Comparison of ENCODE assay signal across 8 cellular contexts in the genomic region with DNA sequence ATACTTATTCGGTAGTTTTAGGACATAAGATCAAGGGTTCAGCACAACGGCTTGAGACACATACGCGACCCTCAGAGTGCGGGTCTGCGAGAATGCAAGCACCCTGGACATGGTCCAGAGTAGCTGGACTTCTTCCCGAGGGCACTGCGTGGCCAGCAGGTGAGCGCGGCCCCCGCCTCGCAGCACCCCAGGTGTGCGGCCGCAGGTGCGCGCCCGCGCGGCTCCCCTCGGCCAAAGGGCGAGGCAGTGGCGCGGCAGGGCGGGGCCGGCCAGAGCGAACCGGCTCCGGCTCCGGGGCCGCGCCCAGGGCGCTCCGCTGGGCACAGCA.
A peak's percentile ranks its signal among the peaks of the same experiment; 100 is the strongest.
DNase-seq lines count a peak whose midpoint lies in the region; ATAC-seq and TF ChIP-seq lines count a peak whose summit lies in the region.

No MANE protein-coding gene starts in this region.

- POLR2A ChIA-PET in RWPE1 (lab: Yijun Ruan, JAX; ENCODE audit: low non-redundant PET), result interaction anchor here (0.6 kb wide), 1 partner anchor 268 kb away, joined by 4 read pairs; no protein-coding TSS in a partner anchor

- peak; percentile 6 for ATAC-seq in GM21717 (IDR thresholded peaks at IDR 0.05; ENCODE audit: unreplicated experiment)
- ATAC-seq in HG03025 (IDR thresholded peaks at IDR 0.05; ENCODE audit: low FRiP score, unreplicated experiment), result no peak

- peak overlapping the region; percentile 96 for H3K27ac ChIP-seq in RWPE1

- intact Hi-C loops in head of caudate nucleus (cut with DNase I), result no loop called here

- TF ChIP-seq CTCF in RWPE1 (conservative IDR thresholded peaks at IDR 0.05; ENCODE audit: low read depth) (no peak), fibroblast of mammary gland (conservative IDR thresholded peaks at IDR 0.05; ENCODE audit: control insufficient read depth, insufficient read depth, low read depth, low read length) (no peak), retinal pigment epithelial cell (conservative IDR thresholded peaks at IDR 0.05; ENCODE audit: low read depth, low read length) (no peak)

- DNase-seq in RWPE1 (ENCODE audit: low spot score) (no peak), fibroblast of mammary gland (ENCODE audit: low read depth) (no peak), retinal pigment epithelial cell (ENCODE audit: low read depth) (no peak), head of caudate nucleus (no peak), NCI-H1694 (lab: John Stamatoyannopoulos, UW) (no peak), SW480 (ENCODE audit: low spot score) (no peak)

- H3K4me3 ChIP-seq in fibroblast of mammary gland (ENCODE audit: control insufficient read depth, low read depth, low read length), result peak overlapping the region; percentile 61
- H3K4me3 ChIP-seq in retinal pigment epithelial cell (ENCODE audit: low read length), result peak overlapping the region; percentile 49

- CTCF ChIA-PET in RWPE1 (lab: Yijun Ruan, JAX), result interaction anchor here (0.7 kb wide), 2 partner anchors 31 to 1127 kb away, joined by 3 read pairs; no protein-coding TSS in a partner anchor
